In the genomic region with DNA sequence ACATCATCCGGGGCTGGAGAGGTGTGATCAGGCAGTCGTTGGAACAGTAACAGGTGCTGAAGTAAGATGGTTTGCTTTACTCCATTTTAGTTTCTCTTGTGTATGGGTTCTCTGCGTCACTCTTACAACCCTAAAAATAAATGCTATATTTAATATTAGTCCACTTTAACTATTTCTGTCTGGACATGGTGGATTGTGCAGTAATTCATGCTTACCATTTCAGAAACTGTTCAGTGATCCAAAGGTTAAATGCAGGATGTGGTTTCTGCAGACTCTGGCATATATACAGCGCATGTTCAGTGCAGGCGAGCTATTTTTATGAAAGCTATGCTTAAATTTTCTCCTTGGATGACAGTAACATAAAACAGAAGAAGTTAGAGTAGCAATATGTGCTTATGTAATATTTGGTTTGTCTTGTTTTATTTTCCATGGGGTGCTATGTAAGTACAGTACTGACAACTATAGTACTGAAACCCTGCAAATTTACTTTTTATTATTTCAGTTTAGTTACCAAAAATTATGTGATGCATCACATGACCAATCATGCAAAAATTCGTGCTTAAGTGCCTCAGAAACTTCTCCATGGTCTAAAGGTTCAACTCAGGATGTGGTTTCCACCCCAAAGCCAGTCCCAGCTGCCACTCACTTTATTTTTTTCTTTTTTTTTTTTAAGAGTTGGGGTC, we compare ENCODE assay signal across 8 cellular contexts. TPM values are rescaled to one million over a fixed set of nuclear protein-coding genes. Genes with fewer than 3 reads are reported as not detected.
A peak's percentile ranks its signal among the peaks of the same experiment; 100 is the strongest.
DNase-seq lines count a peak whose midpoint lies in the region; ATAC-seq and TF ChIP-seq lines count a peak whose summit lies in the region.

No MANE protein-coding gene starts in this region.

- H3K9me3 ChIP-seq in PC-9 (ENCODE audit: insufficient read depth, low read depth) (no peaks in the 10 kb centered on the region), right atrium auricular region (peaks cover 0 to 3% of the 10 kb centered on the region in 2 donors)

- BruUV-seq in PC-9 (replicated peaks; lab: Mats Ljungman, UMichigan): no TSS peak

- CTCF ChIA-PET in PC-9 (lab: Charles Lee): no interaction called here

- no peak overlapping the region for H2AFZ ChIP-seq in PC-9

- no peaks in the 10 kb centered on the region for H3F3A ChIP-seq in PC-9 (ENCODE audit: insufficient read depth, low read depth)

- H3K4me3 ChIP-seq in PC-9: no peak overlapping the region
- no peak overlapping the region for H3K4me3 ChIP-seq in right atrium auricular region

- no peaks in the 10 kb centered on the region for H3K9me2 ChIP-seq in PC-9 (ENCODE audit: insufficient read depth)

- intact Hi-C loops in PC-9 (cut with micrococcal nuclease; ENCODE audit: unreplicated experiment): no loop called here

- no peaks in the 10 kb centered on the region for H3K4me1 ChIP-seq in PC-9 (replicated peaks; ENCODE audit: insufficient read depth)
- H3K4me1 ChIP-seq in right atrium auricular region: peaks cover 0 to 13% of the 10 kb centered on the region in 2 donors

- ATAC-seq in GM21619 (IDR thresholded peaks at IDR 0.05; ENCODE audit: unreplicated experiment): peak; percentile 75

- H3K4me2 ChIP-seq in PC-9: no peak overlapping the region

- H3K79me2 ChIP-seq in PC-9 (ENCODE audit: low read depth): no peaks in the 10 kb centered on the region

- H3K27me3 ChIP-seq in PC-9 (ENCODE audit: insufficient read depth, low read depth) (no peaks in the 10 kb centered on the region), right atrium auricular region (no peaks in the 10 kb centered on the region)

- no peaks in the 10 kb centered on the region for H4K20me1 ChIP-seq in PC-9 (ENCODE audit: insufficient read depth)

- H3K36me3 ChIP-seq in PC-9 (ENCODE audit: low read depth): no peaks in the 10 kb centered on the region
- H3K36me3 ChIP-seq in right atrium auricular region: no peaks in the 10 kb centered on the region

- DNase-seq in GM13976 (ENCODE audit: low spot score) (peak; percentile 67), KG1 (lab: John Stamatoyannopoulos, UW) (peak; percentile 44), dedifferentiated amniotic fluid mesenchymal stem cell (ENCODE audit: extremely low spot score) (peak; percentile 31), PC-9 (no peak), right atrium auricular region (ENCODE audit: low spot score) (no peak), NCI-H2107 (lab: John Stamatoyannopoulos, UW) (no peak), COLO668 (lab: John Stamatoyannopoulos, UW; ENCODE audit: unreplicated experiment) (no peak)

- POLR2A ChIA-PET in PC-9 (lab: Charles Lee; ENCODE audit: unreplicated experiment): no interaction called here

- in situ Hi-C loops in GM13976 (cut with MboI; ENCODE audit: low sequenced_read_pairs, unreplicated experiment): no loop called here

- TF ChIP-seq CTCF in GM13976 (IDR thresholded peaks at IDR 0.05; ENCODE audit: borderline replicate concordance, control extremely low read depth, extremely low read depth, insufficient read depth, missing control alignments) (no peak), PC-9 (conservative IDR thresholded peaks at IDR 0.05) (no peak), right atrium auricular region (IDR thresholded peaks at IDR 0.05) (no peak)

- H3K27ac ChIP-seq in PC-9 (no peak overlapping the region), right atrium auricular region (no peak overlapping the region)

RNA-seq across cellular contexts. Expression of a gene that starts 46.6 kb away (rescaled TPM):
- total RNA-seq in PC-9 (2021) (not detected in 2 replicates), right atrium auricular region (under 1 TPM; 0.37 to 0.67 TPM)

Comparison
In these comparisons a context has a peak if more than half of its experiments do, and no peak if none do; other contexts are left out.
1. DNase-seq: peak in GM13976 (single experiment), KG1 (single experiment) and dedifferentiated amniotic fluid mesenchymal stem cell (single experiment); none in PC-9 (0 of 2), right atrium auricular region (single experiment), NCI-H2107 (single experiment) and COLO668 (single experiment).